In the genomic region with DNA sequence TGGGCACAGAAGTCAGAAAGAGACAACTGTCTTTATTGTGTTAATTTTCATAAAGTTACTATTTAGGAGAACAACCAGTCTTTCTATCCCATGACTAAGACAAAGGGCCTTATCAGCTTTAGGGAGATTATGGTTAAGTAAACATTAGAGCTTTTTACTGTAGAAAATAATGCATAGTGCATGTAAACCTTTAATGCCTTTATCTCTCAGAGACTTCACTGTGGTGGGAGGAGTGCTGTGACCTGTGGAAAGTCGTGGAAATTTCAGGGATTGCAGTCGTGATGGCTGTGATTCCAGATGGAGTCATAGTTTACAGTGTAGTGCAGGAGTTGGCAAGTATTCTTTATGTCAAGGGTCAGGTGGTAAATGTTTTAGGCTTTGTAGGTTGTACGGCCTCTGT, we compare ENCODE assay signal across 16 cellular contexts. TPM values are rescaled to one million over a fixed set of nuclear protein-coding genes. Genes with fewer than 3 reads are reported as not detected.
DNase-seq lines count a peak whose midpoint lies in the region; ATAC-seq and TF ChIP-seq lines count a peak whose summit lies in the region.
"Had no signal": no experiment of that assay in that cellular context is flagged by ENCODE, and none has a peak within 500 bp of the region (broad histone marks: within the 10 kb centered on the region; RNA-seq: fewer than 3 reads in every experiment).

No MANE protein-coding gene starts in this region.

- DNase-seq in OCI-LY7 (ENCODE audit: low spot score) (no peak), esophagus muscularis mucosa (ENCODE audit: extremely low spot score) (no peak), mucosa of descending colon (no peak), type B pancreatic cell (ENCODE audit: extremely low spot score, unreplicated experiment) (no peak), medulla oblongata (ENCODE audit: extremely low spot score) (no peak), NCI-H146 treated with DMSO at 0.1 percent for 48 hours (lab: John Stamatoyannopoulos, UW; ENCODE audit: unreplicated experiment) (no peak), GM03348 (ENCODE audit: low spot score) (no peak)
- DNase-seq in activated CD4-positive, alpha-beta memory T cell treated with anti-CD3 and anti-CD28 coated beads, Interleukin-2, amount 10 ng/mL, durations not matched to agents 7 days and 5 days = no peak
- DNase-seq: activated effector memory CD4-positive, alpha-beta T cell treated with Interleukin-2 at 50 U/mL for 16 hours; amniotic stem cell; kidney glomerular epithelial cell; NCI-H2081 treated with DMSO at 0.1 percent for 48 hours; Peyer's patch; testis had no signal

- H3K27ac Mint-ChIP-seq in type B pancreatic cell = peak overlapping the region; percentile 25
- H3K27ac Mint-ChIP-seq in activated CD4-positive, alpha-beta memory T cell treated with anti-CD3 and anti-CD28 coated beads, Interleukin-2, amount 10 ng/mL, durations not matched to agents 7 days and 5 days = no peak overlapping the region

- no peak for TF ChIP-seq POLR2A in esophagus muscularis mucosa (IDR thresholded peaks at IDR 0.05; ENCODE audit: low read depth)

- H3K36me3 Mint-ChIP-seq in type B pancreatic cell = peaks cover 4% of the 10 kb centered on the region
- H3K36me3 Mint-ChIP-seq in activated CD4-positive, alpha-beta memory T cell treated with anti-CD3 and anti-CD28 coated beads, Interleukin-2, amount 10 ng/mL, durations not matched to agents 7 days and 5 days (ENCODE audit: low read depth) = no peaks in the 10 kb centered on the region

- no peaks in the 10 kb centered on the region for H3K9me3 Mint-ChIP-seq in type B pancreatic cell
- no peaks in the 10 kb centered on the region for H3K9me3 Mint-ChIP-seq in activated CD4-positive, alpha-beta memory T cell treated with anti-CD3 and anti-CD28 coated beads, Interleukin-2, amount 10 ng/mL, durations not matched to agents 7 days and 5 days

- no peaks in the 10 kb centered on the region for H3K9me3 ChIP-seq in OCI-LY7 (ENCODE audit: low read length)
- no peaks in the 10 kb centered on the region for H3K9me3 ChIP-seq in esophagus muscularis mucosa
- H3K9me3 ChIP-seq in mucosa of descending colon = no peaks in the 10 kb centered on the region
- H3K9me3 ChIP-seq: BLaER1 treated with 17β-estradiol and CSF1 and Interleukin-3, amounts not matched to agents 10 nM and 100 nM; Peyer's patch; testis had no signal

- H4K20me1 ChIP-seq in OCI-LY7 (ENCODE audit: insufficient read depth, low read length) = no peaks in the 10 kb centered on the region

- peak; percentile 67 for ATAC-seq in mucosa of descending colon

- H3K27ac ChIP-seq in OCI-LY7 (ENCODE audit: low read depth, low read length, poor library complexity, severe bottlenecking) = no peak overlapping the region
- peak overlapping the region in 3 of 4 donors; percentile 42 to 65 (median 56) for H3K27ac ChIP-seq in esophagus muscularis mucosa (replicated peaks in 1 of 4)
- H3K27ac ChIP-seq: BLaER1 treated with 17β-estradiol and CSF1 and Interleukin-3, amounts not matched to agents 10 nM and 100 nM; epithelial cell of prostate had no signal

- no peaks in the 10 kb centered on the region for H3K36me3 ChIP-seq in OCI-LY7 (ENCODE audit: insufficient read depth, low read length)
- no peaks in the 10 kb centered on the region for H3K36me3 ChIP-seq in esophagus muscularis mucosa
- no peaks in the 10 kb centered on the region for H3K36me3 ChIP-seq in mucosa of descending colon (ENCODE audit: low read depth)
- H3K36me3 ChIP-seq: BLaER1 treated with 17β-estradiol and CSF1 and Interleukin-3, amounts not matched to agents 10 nM and 100 nM; Peyer's patch had no signal

- no peak for TF ChIP-seq CTCF in OCI-LY7 (conservative IDR thresholded peaks at IDR 0.05; ENCODE audit: low read length)
- no peak for TF ChIP-seq CTCF in esophagus muscularis mucosa (IDR thresholded peaks at IDR 0.05)
- TF ChIP-seq CTCF in mucosa of descending colon (IDR thresholded peaks at IDR 0.05) = no peak
- TF ChIP-seq CTCF in type B pancreatic cell (conservative IDR thresholded peaks at IDR 0.05) = no peak

- WGBS in esophagus muscularis mucosa = 41% methylated on average over 3 of the region's 3 CpGs

- H3K4me3 ChIP-seq in OCI-LY7 (ENCODE audit: low read depth, low read length, poor library complexity, severe bottlenecking) (no peak overlapping the region), esophagus muscularis mucosa (peak overlapping the region in 2 of 4 donors; percentile 9 to 31), mucosa of descending colon (no peak overlapping the region)
- H3K4me3 ChIP-seq: BLaER1 treated with 17β-estradiol and CSF1 and Interleukin-3, amounts not matched to agents 10 nM and 100 nM; Peyer's patch; testis had no signal

- H3K4me1 Mint-ChIP-seq in type B pancreatic cell (ENCODE audit: unreplicated experiment) = peaks cover 18% of the 10 kb centered on the region
- H3K4me1 Mint-ChIP-seq in activated CD4-positive, alpha-beta memory T cell treated with anti-CD3 and anti-CD28 coated beads, Interleukin-2, amount 10 ng/mL, durations not matched to agents 7 days and 5 days = peaks cover 11% of the 10 kb centered on the region

- TF ChIP-seq EP300 in esophagus muscularis mucosa (IDR thresholded peaks at IDR 0.05) = no peak

- POLR2A ChIA-PET in OCI-LY7 (lab: Charles Lee) = no interaction called here
- POLR2A ChIA-PET in activated CD4-positive, alpha-beta memory T cell treated with anti-CD3 and anti-CD28 coated beads, Interleukin-2, amount 10 ng/mL, durations not matched to agents 7 days and 5 days (lab: Charles Lee) = no interaction called here

- H3K79me2 ChIP-seq in OCI-LY7 (ENCODE audit: insufficient read depth, low read depth, low read length) = peaks cover 13% of the 10 kb centered on the region; the same call in 1 of the 2 replicates

- CTCF ChIA-PET in OCI-LY7 (lab: Charles Lee; ENCODE audit: unreplicated experiment) = no interaction called here
- CTCF ChIA-PET in activated CD4-positive, alpha-beta memory T cell treated with anti-CD3 and anti-CD28 coated beads, Interleukin-2, amount 10 ng/mL, durations not matched to agents 7 days and 5 days (lab: Charles Lee) = interaction anchor here (0.5 to 1.3 kb wide), 2 partner anchors 35 to 128 kb away, joined by 3 read pairs; no protein-coding TSS in a partner anchor

- H3K4me2 ChIP-seq in OCI-LY7 (ENCODE audit: low read length) = no peak overlapping the region
- H3K4me2 ChIP-seq: BLaER1 treated with 17β-estradiol and CSF1 and Interleukin-3, amounts not matched to agents 10 nM and 100 nM had no signal

- no peaks in the 10 kb centered on the region for H3K9me2 ChIP-seq in OCI-LY7 (ENCODE audit: insufficient read depth, low read length)

- intact Hi-C loops in OCI-LY7 (cut with micrococcal nuclease; ENCODE audit: unreplicated experiment) (no loop called here), esophagus muscularis mucosa (cut with DNase I) (no loop called here), mucosa of descending colon (cut with DNase I, micrococcal nuclease) (no loop called here)

- no peaks in the 10 kb centered on the region for H3K4me1 ChIP-seq in OCI-LY7 (ENCODE audit: insufficient read depth, low read length, poor library complexity, severe bottlenecking)
- peaks cover 4 to 44% (median 35%) of the 10 kb centered on the region in 4 donors for H3K4me1 ChIP-seq in esophagus muscularis mucosa
- H3K4me1 ChIP-seq in mucosa of descending colon (ENCODE audit: low read depth) = peaks cover 9% of the 10 kb centered on the region
- H3K4me1 ChIP-seq: BLaER1 treated with 17β-estradiol and CSF1 and Interleukin-3, amounts not matched to agents 10 nM and 100 nM had no signal

- BruUV-seq in OCI-LY7 (replicated peaks; lab: Mats Ljungman, UMichigan) = TSS peak; percentile 14

- no peaks in the 10 kb centered on the region for H3K27me3 ChIP-seq in esophagus muscularis mucosa
- H3K27me3 ChIP-seq: BLaER1 treated with 17β-estradiol and CSF1 and Interleukin-3, amounts not matched to agents 10 nM and 100 nM; Peyer's patch; testis had no signal

- H3K4me3 Mint-ChIP-seq in type B pancreatic cell = no peak overlapping the region
- no peak overlapping the region for H3K4me3 Mint-ChIP-seq in activated CD4-positive, alpha-beta memory T cell treated with anti-CD3 and anti-CD28 coated beads, Interleukin-2, amount 10 ng/mL, durations not matched to agents 7 days and 5 days

- no peak overlapping the region for H2AFZ ChIP-seq in OCI-LY7 (ENCODE audit: low read length)

- H3K27me3 Mint-ChIP-seq in type B pancreatic cell = no peaks in the 10 kb centered on the region
- H3K27me3 Mint-ChIP-seq in activated CD4-positive, alpha-beta memory T cell treated with anti-CD3 and anti-CD28 coated beads, Interleukin-2, amount 10 ng/mL, durations not matched to agents 7 days and 5 days = no peaks in the 10 kb centered on the region

RNA-seq across cellular contexts. Expression of a gene that starts 15.8 kb away (rescaled TPM):
- total RNA-seq in OCI-LY7 (2014; rRNA removed; shearing (Covaris generic)) = 6.6 and 8.4 TPM in 2 replicates
- total RNA-seq in OCI-LY7 (2022) = 15.1 and 16.1 TPM in 2 replicates
- 10 to 100 TPM; 10.1 to 15.8 (median 14.8) TPM for total RNA-seq in esophagus muscularis mucosa
- total RNA-seq in mucosa of descending colon = 10 to 100 TPM; 14.8 to 27.9 (median 15.5) TPM
- 14.3 and 20.2 TPM in 2 replicates for total RNA-seq in type B pancreatic cell (ENCODE audit: low replicate concordance)
- 10 to 100 TPM; 17.9 to 20.2 TPM for total RNA-seq in activated CD4-positive, alpha-beta memory T cell treated with anti-CD3 and anti-CD28 coated beads, Interleukin-2, amount 10 ng/mL, durations not matched to agents 7 days and 5 days
